13 cellular contexts compared by ENCODE assay signal in the genomic region with DNA sequence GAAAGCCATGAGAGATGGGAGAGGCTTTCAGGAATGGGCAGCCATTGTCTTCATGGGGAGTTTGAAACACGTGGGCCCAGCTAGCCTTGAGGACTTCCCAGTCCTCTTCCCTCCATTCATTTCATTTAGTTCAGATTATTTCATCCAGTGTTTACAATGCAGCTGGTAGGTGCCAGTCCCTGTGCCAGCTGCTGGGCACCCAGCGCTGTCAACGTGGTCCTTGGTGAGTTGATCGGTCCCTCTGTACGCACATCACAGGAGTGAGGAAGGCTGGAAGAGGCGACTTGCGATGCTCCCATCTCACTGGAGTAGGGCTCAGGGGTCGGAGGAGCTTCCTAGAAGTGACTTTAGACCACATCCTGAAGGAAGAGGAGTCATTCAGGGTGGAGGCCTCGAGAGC.
DNase-seq lines count a peak whose midpoint lies in the region; ATAC-seq lines count a peak whose summit lies in the region.
"Had no signal": no experiment of that assay in that cellular context is flagged by ENCODE, and none has a peak within 500 bp of the region (broad histone marks: within the 10 kb centered on the region; RNA-seq: fewer than 3 reads in every experiment).

No MANE protein-coding gene starts in this region.

- peak overlapping the region; percentile 7 for H3K27ac Mint-ChIP-seq in stimulated activated naive CD8-positive, alpha-beta T cell treated with anti-CD3 and anti-CD28 coated beads, Interleukin-15, Interleukin-2, amounts not matched to agents 100 ng/mL and 50 ng/mL, for 24 hours
- peak overlapping the region; percentile 17 to 55 for H3K27ac Mint-ChIP-seq in effector memory CD8-positive, alpha-beta T cell

- no peaks in the 10 kb centered on the region for H3K36me3 ChIP-seq in rectal smooth muscle tissue (ENCODE audit: control insufficient read depth, insufficient read depth, low read length)

- no peaks in the 10 kb centered on the region for H3K27me3 ChIP-seq in rectal smooth muscle tissue (ENCODE audit: control insufficient read depth, insufficient read depth, low read length)
- H3K27me3 ChIP-seq: BE2C had no signal

- no peaks in the 10 kb centered on the region for H3K9me3 Mint-ChIP-seq in stimulated activated naive CD8-positive, alpha-beta T cell treated with anti-CD3 and anti-CD28 coated beads, Interleukin-15, Interleukin-2, amounts not matched to agents 100 ng/mL and 50 ng/mL, for 24 hours
- H3K9me3 Mint-ChIP-seq in effector memory CD8-positive, alpha-beta T cell: no peaks in the 10 kb centered on the region

- H3K27me3 Mint-ChIP-seq in stimulated activated naive CD8-positive, alpha-beta T cell treated with anti-CD3 and anti-CD28 coated beads, Interleukin-15, Interleukin-2, amounts not matched to agents 100 ng/mL and 50 ng/mL, for 24 hours: no peaks in the 10 kb centered on the region
- H3K27me3 Mint-ChIP-seq in effector memory CD8-positive, alpha-beta T cell: no peaks in the 10 kb centered on the region

- peaks cover 44% of the 10 kb centered on the region for H3K4me1 Mint-ChIP-seq in stimulated activated naive CD8-positive, alpha-beta T cell treated with anti-CD3 and anti-CD28 coated beads, Interleukin-15, Interleukin-2, amounts not matched to agents 100 ng/mL and 50 ng/mL, for 24 hours (ENCODE audit: low read depth)
- peaks cover 0 to 2% of the 10 kb centered on the region in 2 donors for H3K4me1 Mint-ChIP-seq in effector memory CD8-positive, alpha-beta T cell (ENCODE audit: low read depth in 2 of 2)

- peaks cover 69% of the 10 kb centered on the region for H3K36me3 Mint-ChIP-seq in stimulated activated naive CD8-positive, alpha-beta T cell treated with anti-CD3 and anti-CD28 coated beads, Interleukin-15, Interleukin-2, amounts not matched to agents 100 ng/mL and 50 ng/mL, for 24 hours (ENCODE audit: low read depth)
- H3K36me3 Mint-ChIP-seq in effector memory CD8-positive, alpha-beta T cell (ENCODE audit: insufficient read depth): peaks cover 3% of the 10 kb centered on the region

- H3K4me1 ChIP-seq in rectal smooth muscle tissue (ENCODE audit: control insufficient read depth, insufficient read depth, low read length): peaks cover 30% of the 10 kb centered on the region
- H3K4me1 ChIP-seq: BE2C had no signal

- peak overlapping the region; percentile 83 for H3K27ac ChIP-seq in rectal smooth muscle tissue (ENCODE audit: low read depth, low read length)

- H3K4me3 Mint-ChIP-seq in stimulated activated naive CD8-positive, alpha-beta T cell treated with anti-CD3 and anti-CD28 coated beads, Interleukin-15, Interleukin-2, amounts not matched to agents 100 ng/mL and 50 ng/mL, for 24 hours: no peak overlapping the region
- no peak overlapping the region for H3K4me3 Mint-ChIP-seq in effector memory CD8-positive, alpha-beta T cell

- H3K4me3 ChIP-seq in rectal smooth muscle tissue (ENCODE audit: low read length): no peak overlapping the region
- H3K4me3 ChIP-seq: smooth muscle cell had no signal

- no peak for DNase-seq in stimulated activated naive CD8-positive, alpha-beta T cell treated with anti-CD3 and anti-CD28 coated beads, Interleukin-15, Interleukin-2, amounts not matched to agents 100 U/mL and 50 U/mL, for 24 hours
- DNase-seq in effector memory CD8-positive, alpha-beta T cell: no peak
- no peak for DNase-seq in A172 (ENCODE audit: low spot score)
- no peak for DNase-seq in KG1 (lab: John Stamatoyannopoulos, UW)
- no peak for DNase-seq in GOT3 (lab: John Stamatoyannopoulos, UW)
- DNase-seq: BE2C, H7, NCI-H1048, NCI-H510A had no signal

- no peak for ATAC-seq in stimulated activated naive CD8-positive, alpha-beta T cell treated with anti-CD3 and anti-CD28 coated beads, Interleukin-15, Interleukin-2, amounts not matched to agents 100 U/mL and 50 U/mL, for 24 hours
- ATAC-seq in effector memory CD8-positive, alpha-beta T cell (replicated peaks): no peak
- no peak for ATAC-seq in GM18858 (IDR thresholded peaks at IDR 0.05; ENCODE audit: unreplicated experiment)

- no peak overlapping the region for H3K9ac ChIP-seq in rectal smooth muscle tissue (ENCODE audit: low read length)
